In genomic region chr18:26405190-26405781, GRCh38 we compare ENCODE assay signal across 9 cellular contexts.
A peak's percentile ranks its signal among the peaks of the same experiment; 100 is the strongest.
DNase-seq lines count a peak whose midpoint lies in the region; ATAC-seq and TF ChIP-seq lines count a peak whose summit lies in the region.
"Had no signal": no experiment of that assay in that cellular context is flagged by ENCODE, and none has a peak within 500 bp of the region (broad histone marks: within the 10 kb centered on the region; RNA-seq: fewer than 3 reads in every experiment).

No MANE protein-coding gene starts in this region.

- H3K4me3 Mint-ChIP-seq in Calu3 (ENCODE audit: low read depth, unreplicated experiment) (no peak overlapping the region), T-cell (no peak overlapping the region)

- peak; percentile 37 for TF ChIP-seq CTCF in Calu3 (IDR thresholded peaks at IDR 0.05; ENCODE audit: unreplicated experiment)
- peak; percentile 72 for TF ChIP-seq CTCF in epithelial cell of esophagus (IDR thresholded peaks at IDR 0.05; ENCODE audit: insufficient read depth, low read depth, low read length, missing control alignments)

- peak; percentile 73 for DNase-seq in Calu3
- peak; percentile 75 for DNase-seq in NCI-H69 (lab: John Stamatoyannopoulos, UW)
- peak; percentile 61 for DNase-seq in epithelial cell of esophagus (ENCODE audit: low read depth)
- DNase-seq in pons (ENCODE audit: low spot score): peak; percentile 54
- no peak for DNase-seq in DMS114 treated with DMSO at 0.1 percent for 48 hours (lab: John Stamatoyannopoulos, UW; ENCODE audit: unreplicated experiment)
- DNase-seq in T-cell: no peak

- H3K27ac Mint-ChIP-seq in Calu3 (ENCODE audit: unreplicated experiment) (peak overlapping the region; percentile 16), T-cell (no peak overlapping the region)

- H3K4me1 Mint-ChIP-seq in Calu3 (ENCODE audit: low read depth, unreplicated experiment) (peaks cover 8% of the 10 kb centered on the region), T-cell (no peaks in the 10 kb centered on the region)

- CTCF ChIA-PET in Calu3 (lab: Charles Lee) (interaction anchor here (0.5 to 3.0 kb wide), 21 partner anchors 21 to 359 kb away, joined by 3 to 13 read pairs (median 4); no protein-coding TSS in a partner anchor), T-cell (lab: Charles Lee) (no interaction called here)

- ATAC-seq in GM19035 (IDR thresholded peaks at IDR 0.05; ENCODE audit: unreplicated experiment): peak; percentile 72
- ATAC-seq in HG03066 (IDR thresholded peaks at IDR 0.05; ENCODE audit: low read depth, unreplicated experiment): peak; percentile 76
- ATAC-seq in T-cell (replicated peaks in 1 of 4): no peak

- intact Hi-C loops in Calu3 (cut with micrococcal nuclease; ENCODE audit: unreplicated experiment): loop anchor here (1.0 to 10.0 kb wide), 3 partner anchors 80 to 244 kb away; partner anchors contain the start of gene KCTD1

- H3K36me3 Mint-ChIP-seq in Calu3 (ENCODE audit: insufficient read depth, unreplicated experiment): peaks cover 3% of the 10 kb centered on the region
- peaks cover 3% of the 10 kb centered on the region for H3K36me3 Mint-ChIP-seq in T-cell

- H3K27me3 Mint-ChIP-seq in Calu3 (ENCODE audit: unreplicated experiment): no peaks in the 10 kb centered on the region
- no peaks in the 10 kb centered on the region for H3K27me3 Mint-ChIP-seq in T-cell

- BruUV-seq in Calu3 (replicated peaks; lab: Mats Ljungman, UMichigan): no TSS peak

- POLR2A ChIA-PET in T-cell (lab: Charles Lee): no interaction called here

- H3K4me3 ChIP-seq in epithelial cell of esophagus (ENCODE audit: low read length): no peak overlapping the region
- H3K4me3 ChIP-seq: SJSA1 had no signal

- H3K9me3 Mint-ChIP-seq in Calu3 (ENCODE audit: low read depth, unreplicated experiment) (no peaks in the 10 kb centered on the region), T-cell (no peaks in the 10 kb centered on the region)

Comparison
In these comparisons a context has a peak if more than half of its experiments do, and no peak if none do; other contexts are left out.
1. DNase-seq: peak in Calu3 (single experiment), NCI-H69 (single experiment), epithelial cell of esophagus (single experiment) and pons (single experiment); none in DMS114 treated with DMSO at 0.1 percent for 48 hours (single experiment) and T-cell (0 of 34).
2. ATAC-seq: peak in GM19035 (single experiment) and HG03066 (single experiment); none in T-cell (0 of 4).